8 cellular contexts compared by ENCODE assay signal in the genomic region with DNA sequence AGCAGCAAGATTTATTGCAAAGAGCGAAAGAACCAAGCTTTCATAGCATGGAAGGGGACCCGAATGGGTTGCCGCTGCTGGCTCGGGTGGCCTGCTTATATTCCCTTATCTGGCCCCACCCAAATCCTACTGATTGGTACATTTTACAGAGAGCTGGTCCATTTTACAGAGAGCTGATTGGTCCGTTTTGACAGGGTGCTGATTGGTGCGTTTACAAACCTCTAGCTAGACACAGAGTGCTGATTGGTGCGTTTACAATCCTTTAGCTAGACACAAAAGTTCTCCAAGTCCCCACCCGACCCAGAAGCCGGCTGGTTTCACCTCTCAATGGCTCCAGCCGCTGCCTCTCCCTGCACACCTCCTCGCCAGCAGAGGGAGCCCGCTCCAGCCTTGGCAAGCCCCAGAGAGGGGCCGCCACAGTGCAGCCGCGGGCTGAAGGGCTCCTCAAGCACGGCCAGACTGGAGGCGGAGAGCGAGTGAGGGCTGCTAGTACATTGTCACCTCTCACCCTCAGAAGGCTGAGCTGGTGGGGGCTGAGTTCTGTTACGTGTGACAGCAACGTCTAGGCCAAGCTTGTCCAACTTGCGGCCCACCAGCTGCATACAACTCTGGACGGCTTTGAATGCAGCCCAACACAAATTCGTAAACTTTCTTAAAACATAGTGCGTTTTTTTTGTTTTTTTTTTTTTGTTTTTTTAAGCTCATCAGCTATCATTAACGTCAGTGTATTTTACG. TPM values are rescaled to one million over a fixed set of nuclear protein-coding genes. Genes with fewer than 3 reads are reported as not detected.
DNase-seq lines count a peak whose midpoint lies in the region; ATAC-seq lines count a peak whose summit lies in the region.

No MANE protein-coding gene starts in this region.

- DNase-seq in DMS153 treated with DMSO at 0.1 percent for 48 hours (lab: John Stamatoyannopoulos, UW; ENCODE audit: unreplicated experiment) (peak; percentile 14), RPMI8226 (peak; percentile 61), immature natural killer cell (peak; percentile 74 to 77 (median 75)), NCI-H2081 (lab: John Stamatoyannopoulos, UW) (no peak)
- DNase-seq in activated naive CD4-positive, alpha-beta T cell treated with anti-CD3 and anti-CD28 coated beads, Interleukin-2, amount 50 U/mL, for 16 hours, result peak; percentile 61
- peak; percentile 75 for DNase-seq in stimulated activated CD4-positive, alpha-beta T cell treated with anti-CD3 and anti-CD28 coated beads, Interleukin-4, amount 100 ng/mL, for 1 hour

- peaks cover 0 to 2% (median 0%) of the 10 kb centered on the region in 6 donors for H3K9me3 Mint-ChIP-seq in immature natural killer cell

- peak overlapping the region; percentile 51 to 82 (median 75) for H3K4me3 Mint-ChIP-seq in immature natural killer cell

- no peaks in the 10 kb centered on the region for H3K36me3 Mint-ChIP-seq in immature natural killer cell

- peaks cover 0 to 2% (median 0%) of the 10 kb centered on the region in 3 donors for H3K27me3 Mint-ChIP-seq in immature natural killer cell (ENCODE audit: low read depth in 3 of 3)

- H3K27ac Mint-ChIP-seq in immature natural killer cell, result peak overlapping the region in 5 of 6 donors; percentile 54 to 87 (median 80)

- H3K4me1 Mint-ChIP-seq in immature natural killer cell, result peaks cover 10 to 15% of the 10 kb centered on the region in 2 donors

- peak; percentile 96 for ATAC-seq in HG02642 (IDR thresholded peaks at IDR 0.05; ENCODE audit: poor library complexity, unreplicated experiment)
- ATAC-seq in GM19324 (IDR thresholded peaks at IDR 0.05; ENCODE audit: low FRiP score, unreplicated experiment), result no peak

RNA-seq across cellular contexts. Expression of a gene that starts 8.7 kb away (rescaled TPM):
- polyA plus RNA-seq in immature natural killer cell, result not detected

RNA-seq across cellular contexts. Expression of a gene that starts 24.1 kb away (rescaled TPM):
- 10 to 100 TPM; 10.3 to 18.9 (median 17.8) TPM for polyA plus RNA-seq in immature natural killer cell

Comparison
In these comparisons a context has a peak if more than half of its experiments do, and no peak if none do; other contexts are left out.
1. DNase-seq: peak in DMS153 treated with DMSO at 0.1 percent for 48 hours (single experiment), RPMI8226 (single experiment), activated naive CD4-positive, alpha-beta T cell treated with anti-CD3 and anti-CD28 coated beads, Interleukin-2, amount 50 U/mL, for 16 hours (single experiment), immature natural killer cell (3 of 3) and stimulated activated CD4-positive, alpha-beta T cell treated with anti-CD3 and anti-CD28 coated beads, Interleukin-4, amount 100 ng/mL, for 1 hour (single experiment); none in NCI-H2081 (0 of 2).